Comparison of ENCODE assay signal across 13 cellular contexts in the genomic region with DNA sequence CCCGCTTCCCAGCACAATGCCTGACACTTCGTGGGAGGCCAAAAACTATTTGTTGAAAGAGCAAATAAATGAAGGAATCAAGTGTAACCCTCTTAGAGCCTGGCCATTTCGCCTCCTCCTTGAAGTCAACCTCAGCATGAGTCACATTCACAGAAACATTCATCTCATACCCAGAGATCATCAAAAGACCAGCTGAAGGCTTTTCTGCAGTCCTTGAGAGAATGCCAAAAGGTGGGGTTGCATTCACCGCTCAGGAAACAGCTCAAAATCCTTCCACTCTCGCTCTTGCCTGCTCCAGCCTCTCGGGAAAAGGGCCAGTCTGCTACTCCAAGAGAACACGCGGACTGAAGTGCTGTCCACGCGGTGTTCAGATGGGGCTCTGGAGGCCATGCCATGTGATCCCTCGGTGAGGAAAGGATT.
DNase-seq lines count a peak whose midpoint lies in the region; ATAC-seq and TF ChIP-seq lines count a peak whose summit lies in the region.
"Had no signal": no experiment of that assay in that cellular context is flagged by ENCODE, and none has a peak within 500 bp of the region (broad histone marks: within the 10 kb centered on the region; RNA-seq: fewer than 3 reads in every experiment).

No MANE protein-coding gene starts in this region.

- TF ChIP-seq CTCF in brain (conservative IDR thresholded peaks at IDR 0.05) (no peak), colonic mucosa (IDR thresholded peaks at IDR 0.05) (no peak)

- no peaks in the 10 kb centered on the region for H3K4me1 ChIP-seq in colonic mucosa

- ATAC-seq in HG02678 (IDR thresholded peaks at IDR 0.05; ENCODE audit: unreplicated experiment) (no peak), HG02870 (IDR thresholded peaks at IDR 0.05; ENCODE audit: unreplicated experiment) (no peak)

- no peaks in the 10 kb centered on the region for H3K36me3 Mint-ChIP-seq in brain
- H3K36me3 Mint-ChIP-seq: activated naive CD8-positive, alpha-beta T cell had no signal

- intact Hi-C loops in colonic mucosa (cut with DNase I) = loop anchor here (10.0 kb wide), 1 partner anchor 426 kb away; no protein-coding TSS in a partner anchor

- no peak overlapping the region for H3K9ac ChIP-seq in colonic mucosa (ENCODE audit: low read depth in 2 of 2, low read length in 2 of 2)

- peaks cover 0 to 7% (median 3%) of the 10 kb centered on the region in 5 experiments for H3K9me3 Mint-ChIP-seq in brain
- H3K9me3 Mint-ChIP-seq: nephron had no signal

- peaks cover 2% of the 10 kb centered on the region for H3K27me3 ChIP-seq in colonic mucosa

- peaks cover 16% of the 10 kb centered on the region for H3K27me3 Mint-ChIP-seq in brain

- peaks cover 48% of the 10 kb centered on the region for H3K4me1 Mint-ChIP-seq in brain
- H3K4me1 Mint-ChIP-seq: nephron had no signal

- peak; percentile 82 for DNase-seq in AG20443 (ENCODE audit: low spot score)
- DNase-seq in HS-5 (ENCODE audit: low read depth) = peak; percentile 85
- DNase-seq in midbrain (lab: John Stamatoyannopoulos, UW) = peak; percentile 30
- no peak for DNase-seq in NCI-H345 treated with DMSO at 0.1 percent for 48 hours (lab: John Stamatoyannopoulos, UW; ENCODE audit: unreplicated experiment)
- DNase-seq in colonic mucosa = no peak
- DNase-seq: DND-41, foreskin melanocyte, NCI-H526 treated with DMSO at 0.1 percent for 48 hours had no signal

- H3K9me3 ChIP-seq in colonic mucosa = no peaks in the 10 kb centered on the region

- peak overlapping the region in 4 of 5 experiments; percentile 5 to 80 (median 46) for H3K27ac Mint-ChIP-seq in brain
- H3K27ac Mint-ChIP-seq: activated naive CD8-positive, alpha-beta T cell; nephron had no signal

- no peak overlapping the region for H3K4me3 ChIP-seq in colonic mucosa

- no peak overlapping the region for H3K27ac ChIP-seq in colonic mucosa

- H3K36me3 ChIP-seq in colonic mucosa = no peaks in the 10 kb centered on the region

- no peak overlapping the region for H3K4me3 Mint-ChIP-seq in brain
- H3K4me3 Mint-ChIP-seq: activated naive CD8-positive, alpha-beta T cell; nephron had no signal

Comparison
In these comparisons a context has a peak if more than half of its experiments do, and no peak if none do; other contexts are left out.
1. DNase-seq: peak in AG20443 (single experiment), HS-5 (single experiment) and midbrain (single experiment); none in NCI-H345 treated with DMSO at 0.1 percent for 48 hours (single experiment) and colonic mucosa (single experiment).